Comparison of ENCODE assay signal across 16 cellular contexts in the genomic region with DNA sequence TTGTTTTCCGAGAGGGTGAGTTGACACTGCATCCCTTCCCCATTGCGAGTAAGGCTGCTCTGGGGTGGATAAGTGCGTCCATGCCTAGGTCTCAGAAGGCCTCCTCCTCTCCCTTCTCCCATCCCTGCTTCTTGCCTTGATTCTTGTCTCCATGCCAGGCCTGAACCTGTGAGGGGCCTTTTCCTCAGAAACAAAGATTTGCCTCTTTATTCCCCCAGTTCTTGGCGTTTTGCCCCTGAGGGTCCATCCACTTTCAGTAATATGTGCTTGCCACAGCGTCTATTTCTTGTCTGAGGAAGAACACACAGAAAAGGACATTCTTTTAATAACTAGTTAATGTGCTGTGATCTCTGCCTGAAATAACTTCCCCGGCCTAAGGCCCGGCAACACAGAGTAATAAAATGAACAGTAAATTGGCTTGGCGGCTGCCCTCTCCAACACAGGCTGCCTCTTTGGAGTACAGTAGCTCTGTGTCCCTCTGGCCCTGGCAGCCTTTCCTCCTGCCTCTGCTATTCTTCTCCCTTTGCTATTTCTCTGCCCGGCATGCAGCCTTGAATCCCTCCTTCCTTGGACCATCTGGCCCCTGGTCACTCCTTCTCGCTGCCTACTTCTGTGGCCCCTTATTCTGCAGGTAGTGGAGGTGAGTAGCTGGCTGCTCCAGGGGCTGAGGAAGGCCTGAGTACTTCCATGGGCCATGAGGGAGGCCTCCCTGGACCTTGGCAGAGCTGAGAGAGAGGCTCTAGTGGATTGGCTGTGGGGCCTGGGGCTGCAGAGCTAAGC. TPM values are rescaled to one million over a fixed set of nuclear protein-coding genes. Genes with fewer than 3 reads are reported as not detected.
A peak's percentile ranks its signal among the peaks of the same experiment; 100 is the strongest.
DNase-seq lines count a peak whose midpoint lies in the region; ATAC-seq and TF ChIP-seq lines count a peak whose summit lies in the region.
"Had no signal": no experiment of that assay in that cellular context is flagged by ENCODE, and none has a peak within 500 bp of the region (broad histone marks: within the 10 kb centered on the region; RNA-seq: fewer than 3 reads in every experiment).

No MANE protein-coding gene starts in this region.

- no peak for TF ChIP-seq CTCF in prostate gland (IDR thresholded peaks at IDR 0.05)
- TF ChIP-seq CTCF in progenitor cell of endocrine pancreas (IDR thresholded peaks at IDR 0.05; ENCODE audit: unreplicated experiment) = no peak
- no peak for TF ChIP-seq CTCF in stomach (IDR thresholded peaks at IDR 0.05)

- no peak for TF ChIP-seq POLR2A in prostate gland (IDR thresholded peaks at IDR 0.05)
- no peak for TF ChIP-seq POLR2A in stomach (IDR thresholded peaks at IDR 0.05)

- ATAC-seq in left ventricle myocardium superior = peak; percentile 15
- no peak for ATAC-seq in GM21360 (IDR thresholded peaks at IDR 0.05; ENCODE audit: unreplicated experiment)
- ATAC-seq: activated CD4-positive, CD25-positive, alpha-beta regulatory T cell treated with anti-CD3 and anti-CD28 coated beads, Interleukin-2, amount 50 U/mL, for 24 hours had no signal

- peaks cover 4% of the 10 kb centered on the region for H3K27me3 Mint-ChIP-seq in progenitor cell of endocrine pancreas

- H3K4me3 Mint-ChIP-seq in progenitor cell of endocrine pancreas (ENCODE audit: low read depth) = no peak overlapping the region
- H3K4me3 Mint-ChIP-seq: activated naive CD4-positive, alpha-beta T cell treated with anti-CD3 and anti-CD28 coated beads for 36 hours had no signal

- H3K27ac ChIP-seq in prostate gland (peak overlapping the region; percentile 37 to 54), stomach (peak overlapping the region in 1 of 5 donors; percentile 45)

- 51% methylated on average over 10 of the region's 10 CpGs for WGBS in prostate gland
- WGBS in stomach, 5 donors = 66 to 94% (median 91%) methylated on average over 10 of the region's 10 CpGs

- H3K36me3 ChIP-seq in prostate gland = no peaks in the 10 kb centered on the region
- H3K36me3 ChIP-seq in stomach = no peaks in the 10 kb centered on the region
- H3K36me3 ChIP-seq: upper lobe of left lung had no signal

- peaks cover 12% of the 10 kb centered on the region for H3K4me1 Mint-ChIP-seq in progenitor cell of endocrine pancreas (ENCODE audit: low read depth)

- H3K9me3 ChIP-seq in prostate gland (no peaks in the 10 kb centered on the region), stomach (no peaks in the 10 kb centered on the region)
- H3K9me3 ChIP-seq: upper lobe of left lung had no signal

- peaks cover 2% of the 10 kb centered on the region for H3K4me1 ChIP-seq in prostate gland (replicated peaks)
- H3K4me1 ChIP-seq in stomach = peaks cover 5 to 33% (median 19%) of the 10 kb centered on the region in 4 donors

- H3K4me3 ChIP-seq in prostate gland (no peak overlapping the region), stomach (no peak overlapping the region)
- H3K4me3 ChIP-seq: upper lobe of left lung had no signal

- no peak for TF ChIP-seq EP300 in stomach (IDR thresholded peaks at IDR 0.05)

- no peak overlapping the region for H3K27ac Mint-ChIP-seq in progenitor cell of endocrine pancreas
- H3K27ac Mint-ChIP-seq: activated naive CD4-positive, alpha-beta T cell treated with anti-CD3 and anti-CD28 coated beads for 36 hours had no signal

- H3K27me3 ChIP-seq in prostate gland (replicated peaks; ENCODE audit: insufficient read depth) = no peaks in the 10 kb centered on the region
- H3K27me3 ChIP-seq in stomach = no peaks in the 10 kb centered on the region
- H3K27me3 ChIP-seq: upper lobe of left lung had no signal

- intact Hi-C loops in left ventricle myocardium superior (cut with micrococcal nuclease) = no loop called here
- intact Hi-C loops in prostate gland (cut with DNase I) = loop anchor here (5.0 to 10.0 kb wide), 3 partner anchors 79 to 776 kb away; partner anchors contain the start of gene MEMO1
- intact Hi-C loops in stomach (cut with DNase I; ENCODE audit: low total_unique reads) = loop anchor here (10.0 kb wide), 1 partner anchor 76 kb away; no protein-coding TSS in a partner anchor

- H3K36me3 Mint-ChIP-seq in progenitor cell of endocrine pancreas (ENCODE audit: insufficient read depth) = peaks cover 1% of the 10 kb centered on the region

- peak in 10 of 14 donors; percentile 23 to 53 (median 42) for DNase-seq in C1 segment of cervical spinal cord (lab: John Stamatoyannopoulos, UW)
- peak in 37 of 56 donors; percentile 11 to 74 (median 41) for DNase-seq in amygdala (lab: John Stamatoyannopoulos, UW)
- peak; percentile 43 for DNase-seq in left ventricle myocardium superior
- DNase-seq in prostate gland (ENCODE audit: low spot score) = peak; percentile 28
- no peak for DNase-seq in progenitor cell of endocrine pancreas (ENCODE audit: low spot score, unreplicated experiment)
- no peak for DNase-seq in stomach
- no peak for DNase-seq in HuH-7.5 (ENCODE audit: low spot score)
- DNase-seq: activated naive CD4-positive, alpha-beta T cell treated with anti-CD3 and anti-CD28 coated beads for 36 hours; AML-193; NCI-H146; NCI-H510A treated with DMSO at 0.1 percent for 48 hours; retina; stimulated activated CD4-positive, alpha-beta T cell treated with anti-CD3 and anti-CD28 coated beads, Interleukin-1b, Interleukin-23, amount 100 ng/mL, for 48 hours had no signal

- no peaks in the 10 kb centered on the region for H3K9me3 Mint-ChIP-seq in progenitor cell of endocrine pancreas (ENCODE audit: low read depth)
- H3K9me3 Mint-ChIP-seq: activated naive CD4-positive, alpha-beta T cell treated with anti-CD3 and anti-CD28 coated beads for 36 hours had no signal

RNA-seq across cellular contexts. Expression of gene EHD3, which starts 4.4 kb away (rescaled TPM):
- total RNA-seq in left ventricle myocardium superior = 32.4 TPM
- 1 to 10 TPM; 7.2 to 7.9 TPM for total RNA-seq in prostate gland
- 7.0 and 7.3 TPM in 2 replicates for total RNA-seq in progenitor cell of endocrine pancreas
- 1 to 10 TPM in 3 of 5 donors, under 1 TPM in 2; 0.45 to 4.0 (median 1.7) TPM for total RNA-seq in stomach
- polyA plus RNA-seq in stomach = 1 to 10 TPM; 4.0 to 7.5 (median 6.3) TPM

RNA-seq across cellular contexts. Expression of gene CAPN14, which starts 21.0 kb away (rescaled TPM):
- total RNA-seq in left ventricle myocardium superior (0.42 TPM), prostate gland (under 1 TPM; 0.27 to 0.80 TPM), progenitor cell of endocrine pancreas (0.50 and 0.73 TPM in 2 replicates), stomach (1 to 10 TPM in 1 of 5 donors, not detected in 4; 1.3 TPM)
- 10 to 100 TPM in 1 of 3 donors, under 1 TPM in 1, not detected in 1; 0.06 to 66.0 TPM for polyA plus RNA-seq in stomach

Comparison
In these comparisons a context has a peak if more than half of its experiments do, and no peak if none do; other contexts are left out.
1. DNase-seq: peak in C1 segment of cervical spinal cord (10 of 14), amygdala (37 of 56), left ventricle myocardium superior (single experiment) and prostate gland (single experiment); none in progenitor cell of endocrine pancreas (single experiment), stomach (single experiment) and HuH-7.5 (single experiment).